Comparison of ENCODE assay signal across 39 cellular contexts in the genomic region with DNA sequence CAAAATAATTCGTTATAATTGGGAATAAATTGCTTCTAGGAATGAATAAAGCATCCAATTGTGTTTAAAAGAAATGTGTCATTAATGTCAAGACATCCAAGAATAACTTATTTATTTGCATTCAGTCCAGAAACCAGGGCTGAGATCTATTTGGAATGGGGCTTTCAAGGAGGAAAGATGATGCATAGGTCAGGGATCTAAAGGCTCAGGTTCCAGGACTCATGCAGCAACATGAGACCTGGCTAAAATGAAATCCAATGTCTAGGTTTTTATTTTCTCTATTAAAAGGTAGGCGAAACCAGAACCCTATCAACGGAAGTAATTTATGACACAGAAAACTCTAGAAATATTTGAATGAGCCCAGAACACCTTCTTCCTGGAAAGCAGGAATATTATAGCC.
"Had no signal": no experiment of that assay in that cellular context is flagged by ENCODE, and none has a peak within 500 bp of the region (broad histone marks: within the 10 kb centered on the region; RNA-seq: fewer than 3 reads in every experiment).

No MANE protein-coding gene starts in this region.

- FAIRE-seq: astrocyte, bronchial epithelial cell had no signal

- H3K27me3 ChIP-seq: adrenal gland, ascending aorta, body of pancreas, brain microvascular endothelial cell, breast epithelium had no signal

- H3K27ac ChIP-seq: adrenal gland, ascending aorta, body of pancreas, brain microvascular endothelial cell, breast epithelium, cardiac muscle cell had no signal

- H3K9me3 ChIP-seq: adrenal gland, ascending aorta, body of pancreas, breast epithelium had no signal

- H3K9me3 Mint-ChIP-seq: activated naive CD4-positive, alpha-beta T cell treated with anti-CD3 and anti-CD28 coated beads, Interleukin-2, amount 10 ng/mL, durations not matched to agents 7 days and 5 days; activated naive CD4-positive, alpha-beta T cell treated with anti-CD3 and anti-CD28 coated beads, Interleukin-2, amount 50 U/mL, for 24 hours; activated naive CD8-positive, alpha-beta T cell treated with anti-CD3 and anti-CD28 coated beads, Interleukin-2, amount 10 ng/mL, durations not matched to agents 7 days and 5 days; activated T-cell treated with anti-CD3 and anti-CD28 coated beads, Interleukin-2, amount 50 U/mL, for 24 hours; activated T-cell treated with anti-CD3 and anti-CD28 coated beads, Interleukin-2, amount 50 U/mL, for 4 hours; activated T-helper 2 cell treated with anti-CD3 and anti-CD28 coated beads, Interferon-gamma antibody, Interleukin-2, Interleukin-4, amounts not matched to agents 10 μg/mL and 5 μg/mL and 100 μg/mL, durations not matched to agents 14 hours and 24 hours and 36 hours; brain had no signal

- H3K36me3 ChIP-seq: adrenal gland, ascending aorta, brain microvascular endothelial cell, breast epithelium, cardiac muscle cell had no signal

- H3K36me3 Mint-ChIP-seq: activated naive CD4-positive, alpha-beta T cell treated with anti-CD3 and anti-CD28 coated beads, Interleukin-2, amount 10 ng/mL, durations not matched to agents 7 days and 5 days; activated naive CD4-positive, alpha-beta T cell treated with anti-CD3 and anti-CD28 coated beads, Interleukin-2, amount 50 U/mL, for 24 hours; activated naive CD8-positive, alpha-beta T cell; activated naive CD8-positive, alpha-beta T cell treated with anti-CD3 and anti-CD28 coated beads, Interleukin-2, amount 10 ng/mL, durations not matched to agents 7 days and 5 days; brain had no signal

- H3K4me1 Mint-ChIP-seq: activated naive CD4-positive, alpha-beta T cell treated with anti-CD3 and anti-CD28 coated beads, Interleukin-2, amount 10 ng/mL, durations not matched to agents 7 days and 5 days; activated naive CD4-positive, alpha-beta T cell treated with anti-CD3 and anti-CD28 coated beads, Interleukin-2, amount 50 U/mL, for 24 hours; activated naive CD8-positive, alpha-beta T cell treated with anti-CD3 and anti-CD28 coated beads, Interleukin-2, amount 10 ng/mL, durations not matched to agents 7 days and 5 days; activated naive CD8-positive, alpha-beta T cell treated with anti-CD3 and anti-CD28 coated beads, Interleukin-2, amount 50 U/mL, for 24 hours; activated T-helper 17 cell treated with anti-CD3 and anti-CD28 coated beads, Interleukin-2, amount 50 U/mL, for 72 hours; central memory CD8-positive, alpha-beta T cell had no signal

- H3K4me3 Mint-ChIP-seq: activated naive CD4-positive, alpha-beta T cell treated with anti-CD3 and anti-CD28 coated beads for 36 hours; activated naive CD4-positive, alpha-beta T cell treated with anti-CD3 and anti-CD28 coated beads, Interleukin-2, amount 10 ng/mL, durations not matched to agents 7 days and 5 days; activated naive CD4-positive, alpha-beta T cell treated with anti-CD3 and anti-CD28 coated beads, Interleukin-2, amount 50 U/mL, for 24 hours; activated naive CD8-positive, alpha-beta T cell; activated naive CD8-positive, alpha-beta T cell treated with anti-CD3 and anti-CD28 coated beads, Interleukin-2, amount 10 ng/mL, durations not matched to agents 7 days and 5 days; activated naive CD8-positive, alpha-beta T cell treated with anti-CD3 and anti-CD28 coated beads, Interleukin-2, amount 50 U/mL, for 24 hours; activated T-cell treated with anti-CD3 and anti-CD28 coated beads, Interleukin-2, amount 50 U/mL, for 24 hours; activated T-cell treated with anti-CD3 and anti-CD28 coated beads, Interleukin-2, amount 50 U/mL, for 4 hours; activated T-cell treated with anti-CD3 and anti-CD28 coated beads, Interleukin-2, amount 50 U/mL, for 72 hours; activated T-helper 1 cell treated with anti-CD3 and anti-CD28 coated beads, Interleukin-12 subunit alpha, Interleukin-12 subunit beta, Interleukin-2, Interleukin-4 antibody, amounts not matched to agents 30 ng/mL and 10 ng/mL and 1 ng/mL, durations not matched to agents 14 hours and 24 hours and 36 hours; activated T-helper 17 cell treated with anti-CD3 and anti-CD28 coated beads, Interleukin-2, amount 50 U/mL, for 72 hours; brain; central memory CD8-positive, alpha-beta T cell had no signal

- H3K4me3 ChIP-seq: adrenal gland, ascending aorta, body of pancreas, breast epithelium, cardiac muscle cell had no signal

- DNase-seq: activated effector memory CD4-positive, alpha-beta T cell treated with anti-CD3 and anti-CD28 coated beads, Interleukin-2, amount 50 U/mL, for 16 hours; activated effector memory CD4-positive, alpha-beta T cell treated with Interleukin-2 at 50 U/mL for 16 hours; activated gamma-delta T cell; activated gamma-delta T cell treated with Interleukin-2 at 50 U/mL for 16 hours; activated naive CD4-positive, alpha-beta T cell; activated naive CD4-positive, alpha-beta T cell treated with anti-CD3 and anti-CD28 coated beads for 36 hours; activated naive CD4-positive, alpha-beta T cell treated with anti-CD3 and anti-CD28 coated beads, Interleukin-2, amount 10 ng/mL, durations not matched to agents 7 days and 5 days; activated naive CD4-positive, alpha-beta T cell treated with anti-CD3 and anti-CD28 coated beads, Interleukin-2, amount 50 U/mL, for 16 hours; activated naive CD4-positive, alpha-beta T cell treated with Interleukin-2 at 50 U/mL for 16 hours; activated naive CD8-positive, alpha-beta T cell treated with anti-CD3 and anti-CD28 coated beads, Interleukin-2, amount 10 ng/mL, durations not matched to agents 7 days and 5 days; activated naive CD8-positive, alpha-beta T cell treated with anti-CD3 and anti-CD28 coated beads, Interleukin-2, amount 50 U/mL, for 24 hours; activated T-cell treated with anti-CD3 and anti-CD28 coated beads, Interleukin-2, amount 50 U/mL, for 1 hour; activated T-cell treated with anti-CD3 and anti-CD28 coated beads, Interleukin-2, amount 50 U/mL, for 24 hours; activated T-cell treated with anti-CD3 and anti-CD28 coated beads, Interleukin-2, amount 50 U/mL, for 4 hours; activated T-cell treated with anti-CD3 and anti-CD28 coated beads, Interleukin-2, amount 50 U/mL, for 48 hours; activated T-cell treated with anti-CD3 and anti-CD28 coated beads, Interleukin-2, amount 50 U/mL, for 72 hours; adrenal gland; amniotic stem cell; amygdala; anterior cingulate cortex; aorta; body of pancreas; brain microvascular endothelial cell; caudate nucleus; central memory CD4-positive, alpha-beta T cell; cerebellar nuclear complex had no signal

- H3K27ac Mint-ChIP-seq: activated naive CD4-positive, alpha-beta T cell treated with anti-CD3 and anti-CD28 coated beads for 36 hours; activated naive CD4-positive, alpha-beta T cell treated with anti-CD3 and anti-CD28 coated beads, Interleukin-2, amount 10 ng/mL, durations not matched to agents 7 days and 5 days; activated naive CD4-positive, alpha-beta T cell treated with anti-CD3 and anti-CD28 coated beads, Interleukin-2, amount 50 U/mL, for 24 hours; activated naive CD4-positive, alpha-beta T cell treated with anti-CD3 and anti-CD28 coated beads, Interleukin-2, amount 50 U/mL, for 72 hours; activated naive CD8-positive, alpha-beta T cell; activated naive CD8-positive, alpha-beta T cell treated with anti-CD3 and anti-CD28 coated beads, Interleukin-2, amount 10 ng/mL, durations not matched to agents 7 days and 5 days; activated naive CD8-positive, alpha-beta T cell treated with anti-CD3 and anti-CD28 coated beads, Interleukin-2, amount 50 U/mL, for 24 hours; activated T-cell treated with anti-CD3 and anti-CD28 coated beads, Interleukin-2, amount 50 U/mL, for 24 hours; activated T-cell treated with anti-CD3 and anti-CD28 coated beads, Interleukin-2, amount 50 U/mL, for 72 hours; activated T-helper 1 cell treated with anti-CD3 and anti-CD28 coated beads, Interleukin-12 subunit alpha, Interleukin-12 subunit beta, Interleukin-2, Interleukin-4 antibody, amounts not matched to agents 30 ng/mL and 10 ng/mL and 1 ng/mL, durations not matched to agents 14 hours and 24 hours and 36 hours; activated T-helper 17 cell treated with anti-CD3 and anti-CD28 coated beads, Interleukin-2, amount 50 U/mL, for 72 hours; activated T-helper 2 cell treated with anti-CD3 and anti-CD28 coated beads, Interferon-gamma antibody, Interleukin-2, Interleukin-4, amounts not matched to agents 10 μg/mL and 5 μg/mL and 100 μg/mL, durations not matched to agents 14 hours and 24 hours and 36 hours had no signal

- ATAC-seq: activated naive CD4-positive, alpha-beta T cell treated with anti-CD3 and anti-CD28 coated beads, Interleukin-2, amount 50 U/mL, for 72 hours; activated naive CD8-positive, alpha-beta T cell treated with anti-CD3 and anti-CD28 coated beads, Interleukin-2, amount 50 U/mL, for 24 hours; activated T-cell treated with anti-CD3 and anti-CD28 coated beads, Interleukin-2, amount 50 U/mL, for 4 hours; activated T-cell treated with anti-CD3 and anti-CD28 coated beads, Interleukin-2, amount 50 U/mL, for 72 hours; activated T-helper 17 cell treated with anti-CD3 and anti-CD28 coated beads, Interleukin-2, amount 50 U/mL, for 72 hours; body of pancreas had no signal

- H3K4me1 ChIP-seq: adrenal gland, ascending aorta, body of pancreas, breast epithelium had no signal

- H3K27me3 Mint-ChIP-seq: activated naive CD4-positive, alpha-beta T cell treated with anti-CD3 and anti-CD28 coated beads, Interleukin-2, amount 10 ng/mL, durations not matched to agents 7 days and 5 days; activated naive CD4-positive, alpha-beta T cell treated with anti-CD3 and anti-CD28 coated beads, Interleukin-2, amount 50 U/mL, for 24 hours; activated naive CD8-positive, alpha-beta T cell; activated naive CD8-positive, alpha-beta T cell treated with anti-CD3 and anti-CD28 coated beads, Interleukin-2, amount 10 ng/mL, durations not matched to agents 7 days and 5 days; activated naive CD8-positive, alpha-beta T cell treated with anti-CD3 and anti-CD28 coated beads, Interleukin-2, amount 50 U/mL, for 24 hours; activated T-cell treated with anti-CD3 and anti-CD28 coated beads, Interleukin-2, amount 50 U/mL, for 24 hours; activated T-helper 17 cell treated with anti-CD3 and anti-CD28 coated beads, Interleukin-2, amount 50 U/mL, for 72 hours; brain; central memory CD8-positive, alpha-beta T cell had no signal
